ENCODE assay signal across 8 cellular contexts in the genomic region with DNA sequence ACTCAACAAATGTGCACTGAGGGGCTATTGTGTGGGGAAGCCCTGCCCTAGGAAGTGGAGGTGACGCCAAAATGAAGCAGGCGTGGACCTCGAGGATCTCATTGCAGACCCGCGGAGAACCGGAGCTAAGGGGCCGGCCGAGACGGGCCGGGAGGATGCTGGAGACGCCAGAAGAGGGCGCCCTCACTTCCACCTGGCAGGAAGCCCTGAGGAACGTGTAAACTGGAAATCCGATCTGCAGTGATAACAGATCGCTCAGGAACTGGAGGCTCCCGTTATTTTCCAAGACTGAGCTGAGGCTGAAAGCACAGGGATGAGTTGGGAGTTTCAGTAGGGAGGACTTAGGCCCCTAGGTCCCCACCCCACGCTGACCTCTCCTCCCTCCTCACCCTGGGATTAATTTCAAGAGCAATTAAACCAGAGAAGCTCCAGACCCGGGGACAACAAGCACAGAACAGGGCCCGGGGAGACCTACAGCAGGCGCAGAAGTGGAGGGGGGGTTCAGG. TPM values are rescaled to one million over a fixed set of nuclear protein-coding genes. Genes with fewer than 3 reads are reported as not detected.
DNase-seq lines count a peak whose midpoint lies in the region; ATAC-seq and TF ChIP-seq lines count a peak whose summit lies in the region.

No MANE protein-coding gene starts in this region.

- peaks cover 35% of the 10 kb centered on the region for H3K4me1 Mint-ChIP-seq in activated CD4-positive, alpha-beta T cell treated with anti-CD3 and anti-CD28 coated beads, Interleukin-2, amount 10 ng/mL, durations not matched to agents 7 days and 5 days

- DNase-seq in AG04450 (ENCODE audit: low read depth, low spot score): peak; percentile 77
- DNase-seq in NCI-H460 (ENCODE audit: extremely low read depth, low read depth): peak; percentile 81
- DNase-seq in activated CD4-positive, alpha-beta T cell treated with anti-CD3 and anti-CD28 coated beads, Interleukin-2, amount 10 ng/mL, durations not matched to agents 7 days and 5 days: peak; percentile 77
- DNase-seq in dorsolateral prefrontal cortex: peak in 9 of 10 donors; percentile 35 to 73 (median 47)
- DNase-seq in lung (ENCODE audit: low spot score): peak; percentile 76
- peak; percentile 44 to 76 (median 70) for DNase-seq in stimulated activated CD4-positive, alpha-beta T cell treated with anti-CD3 and anti-CD28 coated beads, TNF-alpha, amount 100 ng/mL, for 1 hour (ENCODE audit: low read depth in 3 of 3, low spot score in 1 of 3)
- DNase-seq in DMS114 treated with DMSO at 0.1 percent for 48 hours (lab: John Stamatoyannopoulos, UW; ENCODE audit: unreplicated experiment): no peak

- no peaks in the 10 kb centered on the region for H3K36me3 ChIP-seq in lung (ENCODE audit: control insufficient read depth in 2 of 2, insufficient read depth in 2 of 2, low read length in 2 of 2)

- peaks cover 4% of the 10 kb centered on the region for H3K27me3 Mint-ChIP-seq in activated CD4-positive, alpha-beta T cell treated with anti-CD3 and anti-CD28 coated beads, Interleukin-2, amount 10 ng/mL, durations not matched to agents 7 days and 5 days

- CTCF ChIA-PET in AG04450 (lab: Charles Lee): interaction anchor here (0.6 to 5.9 kb wide), 67 partner anchors 10 to 1850 kb away, joined by 3 to 90 read pairs (median 4); a partner anchor contains a TSS
- CTCF ChIA-PET in activated CD4-positive, alpha-beta T cell treated with anti-CD3 and anti-CD28 coated beads, Interleukin-2, amount 10 ng/mL, durations not matched to agents 7 days and 5 days (lab: Charles Lee): interaction anchor here (0.5 to 6.1 kb wide), 25 partner anchors 8 to 305 kb away, joined by 3 to 56 read pairs (median 6); no protein-coding TSS in a partner anchor

- 6 to 11% methylated on average over 20 of the region's 20 CpGs for WGBS in lung, 2 donors

- intact Hi-C loops in dorsolateral prefrontal cortex (cut with DNase I): no loop called here

- H3K27ac ChIP-seq in AG04450 (ENCODE audit: low read depth, low read length) (peak overlapping the region; percentile 61), dorsolateral prefrontal cortex (no peak overlapping the region), lung (ENCODE audit: low read depth in 1 of 2, low read length in 1 of 2) (no peak overlapping the region)

- H3K36me3 Mint-ChIP-seq in activated CD4-positive, alpha-beta T cell treated with anti-CD3 and anti-CD28 coated beads, Interleukin-2, amount 10 ng/mL, durations not matched to agents 7 days and 5 days (ENCODE audit: low read depth): peaks cover under 1% of the 10 kb centered on the region

- H3K9me3 ChIP-seq in AG04450 (ENCODE audit: control insufficient read depth, insufficient read depth, low read length): no peaks in the 10 kb centered on the region
- H3K9me3 ChIP-seq in lung (ENCODE audit: control insufficient read depth in 2 of 2, insufficient read depth in 1 of 2, low read length in 1 of 2): no peaks in the 10 kb centered on the region

- H3K9me3 Mint-ChIP-seq in activated CD4-positive, alpha-beta T cell treated with anti-CD3 and anti-CD28 coated beads, Interleukin-2, amount 10 ng/mL, durations not matched to agents 7 days and 5 days: no peaks in the 10 kb centered on the region

- peak overlapping the region; percentile 16 for H3K27ac Mint-ChIP-seq in activated CD4-positive, alpha-beta T cell treated with anti-CD3 and anti-CD28 coated beads, Interleukin-2, amount 10 ng/mL, durations not matched to agents 7 days and 5 days

- TF ChIP-seq CTCF in AG04450 (IDR thresholded peaks at IDR 0.05; ENCODE audit: low read depth, low read length) (peak; percentile 90), dorsolateral prefrontal cortex (IDR thresholded peaks at IDR 0.05 in 54 of 56, conservative IDR thresholded peaks at IDR 0.05 in 2 of 56; ENCODE audit: low read depth in 1 of 56, partially characterized antibody in 56 of 56) (peak; percentile 13 to 77 (median 64)), lung (IDR thresholded peaks at IDR 0.05; ENCODE audit: control extremely low read depth, extremely low read depth) (peak; percentile 62)

- ATAC-seq in GM21619 (IDR thresholded peaks at IDR 0.05; ENCODE audit: unreplicated experiment): peak; percentile 78
- no peak for ATAC-seq in lung (ENCODE audit: insufficient read depth, low FRiP score)

- POLR2A ChIA-PET in AG04450 (lab: Yijun Ruan, JAX): interaction anchor here (0.8 to 1.5 kb wide), 6 partner anchors 9 to 54 kb away, joined by 3 to 7 read pairs (median 4); no protein-coding TSS in a partner anchor
- POLR2A ChIA-PET in activated CD4-positive, alpha-beta T cell treated with anti-CD3 and anti-CD28 coated beads, Interleukin-2, amount 10 ng/mL, durations not matched to agents 7 days and 5 days (lab: Charles Lee): no interaction called here

- H3K4me1 ChIP-seq in lung (ENCODE audit: control insufficient read depth in 2 of 2, insufficient read depth in 2 of 2, low read length in 2 of 2): peaks cover 0 to 7% of the 10 kb centered on the region in 2 donors

- H3K4me3 ChIP-seq in AG04450 (ENCODE audit: low read depth, low read length) (no peak overlapping the region), dorsolateral prefrontal cortex (peak overlapping the region in 16 of 59 donors; percentile 3 to 42 (median 22)), lung (no peak overlapping the region)

- H3K4me3 Mint-ChIP-seq in activated CD4-positive, alpha-beta T cell treated with anti-CD3 and anti-CD28 coated beads, Interleukin-2, amount 10 ng/mL, durations not matched to agents 7 days and 5 days: peak overlapping the region; percentile 40

- H3K27me3 ChIP-seq in AG04450 (ENCODE audit: control insufficient read depth, insufficient read depth, low read length): no peaks in the 10 kb centered on the region
- peaks cover 0 to 33% (median 3%) of the 10 kb centered on the region in 45 donors for H3K27me3 ChIP-seq in dorsolateral prefrontal cortex
- no peaks in the 10 kb centered on the region for H3K27me3 ChIP-seq in lung (ENCODE audit: control insufficient read depth, insufficient read depth)

RNA-seq across cellular contexts. Expression of a gene that starts 7.6 kb away (rescaled TPM):
- polyA plus RNA-seq in AG04450 (2011; rRNA removed): 1,384 and 2,107 TPM in 2 replicates
- 2,516 and 3,153 TPM in 2 replicates for polyA minus RNA-seq in AG04450 (2011; rRNA and poly(A)+ RNA removed)
- total RNA-seq in NCI-H460 (2014; rRNA removed; shearing (Covaris generic)): 0.17 and 0.27 TPM in 2 replicates
- polyA plus RNA-seq in NCI-H460 (2014; cell fraction: nucleus; rRNA removed): 0.43 and 3.7 TPM in 2 replicates
- total RNA-seq in activated CD4-positive, alpha-beta T cell treated with anti-CD3 and anti-CD28 coated beads, Interleukin-2, amount 10 ng/mL, durations not matched to agents 7 days and 5 days: under 1 TPM; 0.87 to 0.92 TPM
- 1 to 10 TPM in 92 of 120 experiments, under 1 TPM in 28; 0.33 to 9.0 (median 1.7) TPM for total RNA-seq in dorsolateral prefrontal cortex
- 100 to 1,000 TPM; 459 to 548 TPM for total RNA-seq in lung
- 10 to 100 TPM; 36.4 to 96.2 TPM for polyA plus RNA-seq in lung

Comparison
In these comparisons a context has a peak if more than half of its experiments do, and no peak if none do; other contexts are left out.
1. RNA of a gene that starts 7.6 kb away (total RNA-seq): 459 to 548 TPM in lung; 0.33 to 9.0 TPM in dorsolateral prefrontal cortex, 0.87 to 0.92 TPM in activated CD4-positive, alpha-beta T cell treated with anti-CD3 and anti-CD28 coated beads, Interleukin-2, amount 10 ng/mL, durations not matched to agents 7 days and 5 days and 0.17 to 0.27 TPM in NCI-H460; every median in the first group is over 10 times any median in the second.
2. Peak in every context shown above with its lines, with median percentiles within 50 percentile points of each other: CTCF ChIP-seq.